ENCODE assay signal across 9 cellular contexts in genomic region chr4:101135371-101136010, GRCh38.
A peak's percentile ranks its signal among the peaks of the same experiment; 100 is the strongest.
DNase-seq lines count a peak whose midpoint lies in the region; ATAC-seq, FAIRE-seq and TF ChIP-seq lines count a peak whose summit lies in the region.
"Had no signal": no experiment of that assay in that cellular context is flagged by ENCODE, and none has a peak within 500 bp of the region (broad histone marks: within the 10 kb centered on the region; RNA-seq: fewer than 3 reads in every experiment).

No MANE protein-coding gene starts in this region.

- H3K4me3 ChIP-seq in LNCaP clone FGC (ENCODE audit: low read depth, low read length) (peak overlapping the region; percentile 19; the same call in 1 of the 2 replicates), right lobe of liver (peak overlapping the region in 2 of 3 donors; percentile 0 to 9)

- H3K4me1 ChIP-seq in right lobe of liver: peaks cover 0 to 9% (median 0%) of the 10 kb centered on the region in 4 donors

- TF ChIP-seq CTCF in LNCaP clone FGC (IDR thresholded peaks at IDR 0.05; ENCODE audit: control insufficient read depth, extremely low read depth, insufficient read depth) (no peak), right lobe of liver (IDR thresholded peaks at IDR 0.05) (no peak)

- FAIRE-seq in GM18507 (lab: Jason Lieb, UNC): peak; percentile 73

- no peaks in the 10 kb centered on the region for H3K27me3 ChIP-seq in right lobe of liver

- H3K9me3 ChIP-seq in right lobe of liver: no peaks in the 10 kb centered on the region

- DNase-seq in GM18507 (ENCODE audit: extremely low spot score, insufficient read length, low read depth) (no peak), LNCaP clone FGC (ENCODE audit: low read depth) (no peak), right lobe of liver (no peak), HuH-7.5 (ENCODE audit: low spot score) (no peak), HT-29 (ENCODE audit: low spot score) (no peak), kidney glomerular epithelial cell (lab: John Stamatoyannopoulos, UW) (no peak), CD1c-positive myeloid dendritic cell (ENCODE audit: extremely low spot score) (no peak)
- DNase-seq: activated CD4-positive, alpha-beta T cell treated with anti-CD3 and anti-CD28 coated beads, Interleukin-2, amount 50 U/mL, for 4 hours had no signal

- TF ChIP-seq POLR2A in right lobe of liver (IDR thresholded peaks at IDR 0.05): no peak

- ATAC-seq in GM21529 (IDR thresholded peaks at IDR 0.05; ENCODE audit: unreplicated experiment): peak; percentile 74
- ATAC-seq in right lobe of liver: peak in 2 of 4 donors; percentile 56 to 62

- no peak overlapping the region for H3K27ac ChIP-seq in right lobe of liver

- intact Hi-C loops in right lobe of liver (cut with DNase I): no loop called here

- WGBS in right lobe of liver (ENCODE audit: insufficient coverage, low coverage, low lambda C conversion rate, missing lambda C conversion rate): 46% methylated on average over 3 of the region's 3 CpGs

- H3K36me3 ChIP-seq in right lobe of liver: no peaks in the 10 kb centered on the region
